Comparison of ENCODE assay signal across 8 cellular contexts in the genomic region with DNA sequence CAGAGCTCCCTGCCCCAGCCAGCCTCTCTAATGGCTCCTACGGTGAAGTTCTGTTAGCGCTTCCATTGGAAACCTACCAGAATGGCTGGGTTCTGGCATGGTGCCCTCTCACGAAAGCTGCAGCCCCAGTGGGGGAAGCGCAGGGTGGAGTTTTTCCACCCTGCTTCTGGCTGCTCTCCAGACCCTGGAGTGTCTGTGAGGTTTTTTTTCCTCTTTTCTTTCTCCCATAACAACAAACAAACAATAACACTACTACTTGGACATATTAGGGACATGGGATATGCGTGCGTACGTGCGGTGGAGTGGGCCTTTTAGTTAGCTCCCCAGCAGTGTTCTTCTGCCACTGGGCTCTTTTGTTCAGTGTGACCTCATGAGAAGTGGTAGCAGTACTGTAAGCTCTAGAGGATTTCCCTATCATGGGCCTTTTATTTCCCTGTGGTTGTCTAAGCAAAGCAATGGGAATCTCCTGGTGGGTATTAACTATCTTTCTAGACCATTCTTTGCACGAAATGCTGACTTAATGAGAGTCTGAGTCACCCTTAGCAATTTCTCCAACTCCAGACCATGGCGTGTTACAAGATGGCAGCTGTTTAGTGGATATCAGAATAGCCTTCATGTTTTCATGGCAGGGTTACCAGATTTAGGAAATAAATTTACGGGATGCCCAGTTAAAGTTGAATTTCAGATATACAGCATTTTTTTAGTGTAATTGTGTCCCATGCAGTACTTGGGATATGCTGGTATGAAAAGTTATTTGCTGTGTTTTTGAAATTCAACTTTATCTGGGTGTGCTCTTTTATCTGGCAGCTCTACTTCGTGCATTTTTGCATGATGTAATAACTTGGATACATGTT.
DNase-seq lines count a peak whose midpoint lies in the region; ATAC-seq and TF ChIP-seq lines count a peak whose summit lies in the region.

No MANE protein-coding gene starts in this region.

- peaks cover 31% of the 10 kb centered on the region for H3K36me3 Mint-ChIP-seq in neural progenitor cell

- H3K4me1 ChIP-seq in neural progenitor cell: peaks cover 17% of the 10 kb centered on the region

- ATAC-seq in HG03378 (IDR thresholded peaks at IDR 0.05; ENCODE audit: unreplicated experiment): no peak

- H3K79me2 ChIP-seq in neural progenitor cell (ENCODE audit: low read depth): peaks cover 54% of the 10 kb centered on the region

- H3K27ac ChIP-seq in neural progenitor cell: no peak overlapping the region

- peaks cover 5% of the 10 kb centered on the region for H4K20me1 ChIP-seq in neural progenitor cell (ENCODE audit: low read depth)

- H3K4me2 ChIP-seq in neural progenitor cell: no peak overlapping the region

- no peaks in the 10 kb centered on the region for H3K9me3 ChIP-seq in neural progenitor cell (ENCODE audit: low read depth)

- TF ChIP-seq POLR2A in erythroblast (IDR thresholded peaks at IDR 0.05; ENCODE audit: low read length): peak; percentile 32

- peak overlapping the region; percentile 89 for H3K27ac Mint-ChIP-seq in neural progenitor cell

- H3K36me3 ChIP-seq in neural progenitor cell: no peaks in the 10 kb centered on the region

- H3K4me3 ChIP-seq in neural progenitor cell: no peak overlapping the region

- DNase-seq in COLO668 (lab: John Stamatoyannopoulos, UW; ENCODE audit: unreplicated experiment) (peak; percentile 8), NCI-H748 treated with DMSO at 0.1 percent for 48 hours (lab: John Stamatoyannopoulos, UW) (peak; percentile 54), erythroblast (lab: John Stamatoyannopoulos, UW) (peak; percentile 61 to 70), neural progenitor cell (ENCODE audit: low spot score) (no peak), NCI-H146 (lab: John Stamatoyannopoulos, UW) (no peak), HT-29 (ENCODE audit: low spot score) (no peak), NCI-H526 treated with DMSO at 0.1 percent for 48 hours (lab: John Stamatoyannopoulos, UW) (no peak)

- TF ChIP-seq CTCF in neural progenitor cell (IDR thresholded peaks at IDR 0.05): no peak

- H3K27me3 ChIP-seq in neural progenitor cell: no peaks in the 10 kb centered on the region

- H3F3A ChIP-seq in neural progenitor cell (ENCODE audit: low read depth): peaks cover 11% of the 10 kb centered on the region

- peaks cover 2% of the 10 kb centered on the region for H3K27me3 Mint-ChIP-seq in neural progenitor cell (ENCODE audit: insufficient read depth, low read depth)

- no peak overlapping the region for H3K9ac ChIP-seq in neural progenitor cell

- H2AFZ ChIP-seq in neural progenitor cell (replicated peaks): no peak overlapping the region

- no peak overlapping the region for H3K4me3 Mint-ChIP-seq in neural progenitor cell

- peaks cover 9% of the 10 kb centered on the region for H3K9me3 Mint-ChIP-seq in neural progenitor cell

- peaks cover 53% of the 10 kb centered on the region for H3K4me1 Mint-ChIP-seq in neural progenitor cell

Comparison
In these comparisons a context has a peak if more than half of its experiments do, and no peak if none do; other contexts are left out.
1. DNase-seq: peak in COLO668 (single experiment), NCI-H748 treated with DMSO at 0.1 percent for 48 hours (single experiment) and erythroblast (2 of 2); none in neural progenitor cell (single experiment), NCI-H146 (single experiment), HT-29 (single experiment) and NCI-H526 treated with DMSO at 0.1 percent for 48 hours (single experiment).